33 cellular contexts compared by ENCODE assay signal in the genomic region with DNA sequence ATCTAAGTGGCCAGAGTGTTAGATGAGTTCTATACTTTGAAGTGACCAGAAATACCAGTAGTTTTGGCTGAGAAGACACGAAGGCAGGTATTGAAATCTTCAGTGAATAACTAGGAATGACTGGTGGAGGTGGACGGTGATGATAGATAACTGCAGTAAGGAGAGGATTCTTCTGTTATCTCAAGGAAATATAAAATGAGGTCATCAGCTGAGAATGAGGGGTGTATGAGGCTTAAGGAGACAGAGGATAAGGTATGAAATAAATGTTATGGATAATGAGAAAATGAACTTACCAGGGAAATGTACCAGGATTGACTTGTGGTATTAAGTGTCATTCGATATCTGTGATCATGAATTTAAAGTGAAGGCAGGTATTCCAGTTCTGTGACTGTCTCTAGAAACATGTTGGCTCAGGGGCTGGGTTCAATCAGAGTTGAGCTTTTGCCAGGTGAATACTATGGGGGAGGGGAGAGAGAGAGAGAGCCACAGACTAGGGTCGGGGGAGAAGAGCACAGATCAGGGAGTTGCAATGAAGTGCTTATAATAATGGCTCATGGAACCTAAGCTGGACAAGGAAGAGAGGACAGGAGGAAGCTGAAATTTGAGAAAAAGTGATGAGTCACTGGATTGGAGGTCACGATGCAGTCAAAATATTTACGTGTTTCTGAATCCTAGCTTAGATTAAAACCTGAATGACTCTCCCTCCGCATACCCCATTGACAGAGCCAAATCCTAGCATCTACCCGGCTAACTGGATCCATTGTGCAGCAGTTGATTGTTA. TPM values are rescaled to one million over a fixed set of nuclear protein-coding genes. Genes with fewer than 3 reads are reported as not detected.
DNase-seq lines count a peak whose midpoint lies in the region; ATAC-seq and TF ChIP-seq lines count a peak whose summit lies in the region.
"Had no signal": no experiment of that assay in that cellular context is flagged by ENCODE, and none has a peak within 500 bp of the region (broad histone marks: within the 10 kb centered on the region; RNA-seq: fewer than 3 reads in every experiment).

No MANE protein-coding gene starts in this region.

- TSS peak; percentile 25 for BruUV-seq in PC-9 (replicated peaks; lab: Mats Ljungman, UMichigan)

- H3K9me3 ChIP-seq in PC-9 (ENCODE audit: insufficient read depth, low read depth): peaks cover 9% of the 10 kb centered on the region
- H3K9me3 ChIP-seq: adrenal gland, body of pancreas, Caco-2, gastrocnemius medialis, Peyer's patch, suprapubic skin, upper lobe of right lung had no signal

- no peak for TF ChIP-seq CTCF in PC-9 (conservative IDR thresholded peaks at IDR 0.05)

- peak overlapping the region; percentile 86 for H2AFZ ChIP-seq in PC-9
- H2AFZ ChIP-seq: GM23338, hepatocyte had no signal

- H3K4me3 Mint-ChIP-seq in stimulated activated naive B cell treated with anti-CD40 and anti-IgM and Interleukin-4, amounts not matched to agents 10 μg/mL and 1 μg/mL and 100 μg/mL, for 72 hours: no peak overlapping the region
- H3K4me3 Mint-ChIP-seq in stimulated activated effector memory CD8-positive, alpha-beta T cell treated with anti-CD3 and anti-CD28 coated beads, Interleukin-12 subunit alpha, Interleukin-12 subunit beta, amount 100 ng/mL, for 72 hours: no peak overlapping the region
- H3K4me3 Mint-ChIP-seq: activated CD4-positive, alpha-beta memory T cell treated with anti-CD3 and anti-CD28 coated beads, Interleukin-2, amount 10 ng/mL, durations not matched to agents 7 days and 5 days; activated T-helper 1 cell treated with anti-CD3 and anti-CD28 coated beads, Interleukin-12 subunit alpha, Interleukin-12 subunit beta, Interleukin-2, Interleukin-4 antibody, amounts not matched to agents 30 ng/mL and 10 ng/mL and 1 ng/mL, durations not matched to agents 14 hours and 24 hours and 36 hours; GM23338; nephron progenitor cell had no signal

- H3K36me3 ChIP-seq in PC-9 (ENCODE audit: low read depth): no peaks in the 10 kb centered on the region
- H3K36me3 ChIP-seq: adrenal gland, gastrocnemius medialis, Peyer's patch, suprapubic skin, upper lobe of right lung had no signal

- H4K20me1 ChIP-seq in PC-9 (ENCODE audit: insufficient read depth): no peaks in the 10 kb centered on the region

- no peaks in the 10 kb centered on the region for H3K79me2 ChIP-seq in PC-9 (ENCODE audit: low read depth)
- H3K79me2 ChIP-seq: hepatocyte had no signal

- H3K27me3 ChIP-seq in PC-9 (ENCODE audit: insufficient read depth, low read depth): no peaks in the 10 kb centered on the region
- H3K27me3 ChIP-seq: adrenal gland, body of pancreas, gastrocnemius medialis, hepatocyte, Peyer's patch, suprapubic skin, upper lobe of right lung had no signal

- H3K27ac ChIP-seq in PC-9: peak overlapping the region; percentile 93
- H3K27ac ChIP-seq: adrenal gland, body of pancreas, C4-2B, gastrocnemius medialis, hepatocyte, Peyer's patch, suprapubic skin, upper lobe of right lung had no signal

- H3K4me1 Mint-ChIP-seq in stimulated activated naive B cell treated with anti-CD40 and anti-IgM and Interleukin-4, amounts not matched to agents 10 μg/mL and 1 μg/mL and 100 μg/mL, for 72 hours: no peaks in the 10 kb centered on the region
- H3K4me1 Mint-ChIP-seq in stimulated activated effector memory CD8-positive, alpha-beta T cell treated with anti-CD3 and anti-CD28 coated beads, Interleukin-12 subunit alpha, Interleukin-12 subunit beta, amount 100 ng/mL, for 72 hours: no peaks in the 10 kb centered on the region
- H3K4me1 Mint-ChIP-seq: activated CD4-positive, alpha-beta memory T cell treated with anti-CD3 and anti-CD28 coated beads, Interleukin-2, amount 10 ng/mL, durations not matched to agents 7 days and 5 days; GM23338; nephron progenitor cell had no signal

- intact Hi-C loops in PC-9 (cut with micrococcal nuclease; ENCODE audit: unreplicated experiment): no loop called here

- DNase-seq in Daoy (ENCODE audit: low read depth) (peak; percentile 5), HT1080 (ENCODE audit: low read depth) (peak; percentile 38), PC-9 (peak; percentile 41 to 74), left kidney (ENCODE audit: low read depth, low spot score) (peak; percentile 1), NCI-H524 treated with DMSO at 0.1 percent for 48 hours (lab: John Stamatoyannopoulos, UW) (no peak)
- no peak for DNase-seq in stimulated activated naive B cell treated with anti-CD40 and anti-IgM and Interleukin-4, amounts not matched to agents 10 μg/mL and 1 μg/mL and 100 μg/mL, for 72 hours
- no peak for DNase-seq in stimulated activated effector memory CD8-positive, alpha-beta T cell treated with anti-CD3 and anti-CD28 coated beads, Interleukin-12 subunit alpha, Interleukin-12 subunit beta, amount 100 ng/mL, for 72 hours (ENCODE audit: low spot score in 2 of 2)
- DNase-seq: activated CD4-positive, alpha-beta memory T cell treated with anti-CD3 and anti-CD28 coated beads, Interleukin-2, amount 10 ng/mL, durations not matched to agents 7 days and 5 days; activated CD8-positive, alpha-beta memory T cell treated with anti-CD3 and anti-CD28 coated beads, Interleukin-2, amount 50 U/mL, for 4 hours; activated naive CD4-positive, alpha-beta T cell treated with Interleukin-2 at 50 U/mL for 16 hours; adrenal gland; body of pancreas; Caco-2; DND-41; gastrocnemius medialis; Karpas-422; NCI-H1417; NCI-H2081; nephron progenitor cell; Peyer's patch; SHP77; stimulated activated naive CD4-positive, alpha-beta T cell; upper lobe of right lung had no signal

- H3K4me2 ChIP-seq in PC-9: peak overlapping the region; percentile 84
- H3K4me2 ChIP-seq: GM23338, hepatocyte had no signal

- POLR2A ChIA-PET in PC-9 (lab: Charles Lee; ENCODE audit: unreplicated experiment): interaction anchor here (0.6 to 0.8 kb wide), 3 partner anchors 47 to 430 kb away, joined by 3 read pairs; a partner anchor contains a TSS

- CTCF ChIA-PET in PC-9 (lab: Charles Lee): no interaction called here

- peaks cover 40% of the 10 kb centered on the region for H3F3A ChIP-seq in PC-9 (ENCODE audit: insufficient read depth, low read depth)

- no peaks in the 10 kb centered on the region for H3K9me2 ChIP-seq in PC-9 (ENCODE audit: insufficient read depth)

- no peaks in the 10 kb centered on the region for H3K9me3 Mint-ChIP-seq in stimulated activated naive B cell treated with anti-CD40 and anti-IgM and Interleukin-4, amounts not matched to agents 10 μg/mL and 1 μg/mL and 100 μg/mL, for 72 hours
- no peaks in the 10 kb centered on the region for H3K9me3 Mint-ChIP-seq in stimulated activated effector memory CD8-positive, alpha-beta T cell treated with anti-CD3 and anti-CD28 coated beads, Interleukin-12 subunit alpha, Interleukin-12 subunit beta, amount 100 ng/mL, for 72 hours
- H3K9me3 Mint-ChIP-seq: activated CD4-positive, alpha-beta memory T cell treated with anti-CD3 and anti-CD28 coated beads, Interleukin-2, amount 10 ng/mL, durations not matched to agents 7 days and 5 days; activated T-helper 1 cell treated with anti-CD3 and anti-CD28 coated beads, Interleukin-12 subunit alpha, Interleukin-12 subunit beta, Interleukin-2, Interleukin-4 antibody, amounts not matched to agents 30 ng/mL and 10 ng/mL and 1 ng/mL, durations not matched to agents 14 hours and 24 hours and 36 hours; nephron progenitor cell had no signal

- peaks cover 53% of the 10 kb centered on the region for H3K4me1 ChIP-seq in PC-9 (replicated peaks; ENCODE audit: insufficient read depth)
- H3K4me1 ChIP-seq: adrenal gland, body of pancreas, Caco-2, gastrocnemius medialis, Peyer's patch, suprapubic skin, upper lobe of right lung had no signal

- H3K27me3 Mint-ChIP-seq in stimulated activated naive B cell treated with anti-CD40 and anti-IgM and Interleukin-4, amounts not matched to agents 10 μg/mL and 1 μg/mL and 100 μg/mL, for 72 hours: no peaks in the 10 kb centered on the region
- H3K27me3 Mint-ChIP-seq: activated CD4-positive, alpha-beta memory T cell treated with anti-CD3 and anti-CD28 coated beads, Interleukin-2, amount 10 ng/mL, durations not matched to agents 7 days and 5 days had no signal

- no peak overlapping the region for H3K27ac Mint-ChIP-seq in stimulated activated naive B cell treated with anti-CD40 and anti-IgM and Interleukin-4, amounts not matched to agents 10 μg/mL and 1 μg/mL and 100 μg/mL, for 72 hours
- no peak overlapping the region for H3K27ac Mint-ChIP-seq in stimulated activated effector memory CD8-positive, alpha-beta T cell treated with anti-CD3 and anti-CD28 coated beads, Interleukin-12 subunit alpha, Interleukin-12 subunit beta, amount 100 ng/mL, for 72 hours
- H3K27ac Mint-ChIP-seq: activated CD4-positive, alpha-beta memory T cell treated with anti-CD3 and anti-CD28 coated beads, Interleukin-2, amount 10 ng/mL, durations not matched to agents 7 days and 5 days; activated T-helper 1 cell treated with anti-CD3 and anti-CD28 coated beads, Interleukin-12 subunit alpha, Interleukin-12 subunit beta, Interleukin-2, Interleukin-4 antibody, amounts not matched to agents 30 ng/mL and 10 ng/mL and 1 ng/mL, durations not matched to agents 14 hours and 24 hours and 36 hours; GM23338; nephron progenitor cell had no signal

- peak overlapping the region; percentile 39; the same call in 1 of the 2 replicates for H3K4me3 ChIP-seq in PC-9
- H3K4me3 ChIP-seq: adrenal gland, body of pancreas, gastrocnemius medialis, GM23338, hepatocyte, Peyer's patch, suprapubic skin, upper lobe of right lung had no signal

- no peak for ATAC-seq in stimulated activated naive B cell treated with anti-CD40 and anti-IgM and Interleukin-4, amounts not matched to agents 10 μg/mL and 1 μg/mL and 100 μg/mL, for 72 hours (replicated peaks)
- ATAC-seq in stimulated activated effector memory CD8-positive, alpha-beta T cell treated with anti-CD3 and anti-CD28 coated beads, Interleukin-12 subunit alpha, Interleukin-12 subunit beta, amount 100 ng/mL, for 72 hours: no peak
- ATAC-seq: body of pancreas, gastrocnemius medialis, GM23338, upper lobe of right lung had no signal

- no peaks in the 10 kb centered on the region for H3K36me3 Mint-ChIP-seq in stimulated activated naive B cell treated with anti-CD40 and anti-IgM and Interleukin-4, amounts not matched to agents 10 μg/mL and 1 μg/mL and 100 μg/mL, for 72 hours
- no peaks in the 10 kb centered on the region for H3K36me3 Mint-ChIP-seq in stimulated activated effector memory CD8-positive, alpha-beta T cell treated with anti-CD3 and anti-CD28 coated beads, Interleukin-12 subunit alpha, Interleukin-12 subunit beta, amount 100 ng/mL, for 72 hours

RNA-seq across cellular contexts. Expression of a gene that starts 37.5 kb away (rescaled TPM):
- total RNA-seq in Daoy (2014; rRNA removed; shearing (Covaris generic)): not detected in 2 replicates
- total RNA-seq in HT1080 (2014; rRNA removed; shearing (Covaris generic)): not detected in 2 replicates
- polyA plus RNA-seq in HT1080 (2015; cell fraction: cytosol; rRNA removed): not detected in 2 replicates
- not detected in 2 replicates for polyA plus RNA-seq in HT1080 (2015; cell fraction: nucleus; rRNA removed)
- total RNA-seq in PC-9 (2021): not detected in 2 replicates
- total RNA-seq: activated CD4-positive, alpha-beta memory T cell treated with anti-CD3 and anti-CD28 coated beads, Interleukin-2, amount 10 ng/mL, durations not matched to agents 7 days and 5 days; activated T-helper 1 cell treated with anti-CD3 and anti-CD28 coated beads, Interleukin-12 subunit alpha, Interleukin-12 subunit beta, Interleukin-2, Interleukin-4 antibody, amounts not matched to agents 30 ng/mL and 10 ng/mL and 1 ng/mL, durations not matched to agents 14 hours and 24 hours and 36 hours; adrenal gland; body of pancreas; Caco-2; dermis microvascular lymphatic vessel endothelial cell; gastrocnemius medialis; GM23338; hepatocyte; lung microvascular endothelial cell; NCI-H460; osteocyte; Peyer's patch; skeletal muscle tissue; suprapubic skin; upper lobe of right lung had no signal
- polyA plus RNA-seq: adrenal gland, GM23338, hepatocyte had no signal

RNA-seq across cellular contexts. Expression of a gene that starts 47.2 kb away (rescaled TPM):
- total RNA-seq in Daoy (2014; rRNA removed; shearing (Covaris generic)): 73.5 and 97.5 TPM in 2 replicates
- total RNA-seq in HT1080 (2014; rRNA removed; shearing (Covaris generic)): 48.6 and 61.1 TPM in 2 replicates
- polyA plus RNA-seq in HT1080 (2015; cell fraction: cytosol; rRNA removed): 37.0 and 44.7 TPM in 2 replicates
- 26.3 and 33.7 TPM in 2 replicates for polyA plus RNA-seq in HT1080 (2015; cell fraction: nucleus; rRNA removed)
- 64.3 and 72.4 TPM in 2 replicates for total RNA-seq in PC-9 (2021)

Comparison
In these comparisons a context has a peak if more than half of its experiments do, and no peak if none do; other contexts are left out.
1. DNase-seq: peak in Daoy (single experiment), HT1080 (single experiment), PC-9 (2 of 2) and left kidney (single experiment); none in stimulated activated naive B cell treated with anti-CD40 and anti-IgM and Interleukin-4, amounts not matched to agents 10 μg/mL and 1 μg/mL and 100 μg/mL, for 72 hours (single experiment), NCI-H524 treated with DMSO at 0.1 percent for 48 hours (single experiment) and stimulated activated effector memory CD8-positive, alpha-beta T cell treated with anti-CD3 and anti-CD28 coated beads, Interleukin-12 subunit alpha, Interleukin-12 subunit beta, amount 100 ng/mL, for 72 hours (0 of 2).